8 cellular contexts compared by ENCODE assay signal in the genomic region with DNA sequence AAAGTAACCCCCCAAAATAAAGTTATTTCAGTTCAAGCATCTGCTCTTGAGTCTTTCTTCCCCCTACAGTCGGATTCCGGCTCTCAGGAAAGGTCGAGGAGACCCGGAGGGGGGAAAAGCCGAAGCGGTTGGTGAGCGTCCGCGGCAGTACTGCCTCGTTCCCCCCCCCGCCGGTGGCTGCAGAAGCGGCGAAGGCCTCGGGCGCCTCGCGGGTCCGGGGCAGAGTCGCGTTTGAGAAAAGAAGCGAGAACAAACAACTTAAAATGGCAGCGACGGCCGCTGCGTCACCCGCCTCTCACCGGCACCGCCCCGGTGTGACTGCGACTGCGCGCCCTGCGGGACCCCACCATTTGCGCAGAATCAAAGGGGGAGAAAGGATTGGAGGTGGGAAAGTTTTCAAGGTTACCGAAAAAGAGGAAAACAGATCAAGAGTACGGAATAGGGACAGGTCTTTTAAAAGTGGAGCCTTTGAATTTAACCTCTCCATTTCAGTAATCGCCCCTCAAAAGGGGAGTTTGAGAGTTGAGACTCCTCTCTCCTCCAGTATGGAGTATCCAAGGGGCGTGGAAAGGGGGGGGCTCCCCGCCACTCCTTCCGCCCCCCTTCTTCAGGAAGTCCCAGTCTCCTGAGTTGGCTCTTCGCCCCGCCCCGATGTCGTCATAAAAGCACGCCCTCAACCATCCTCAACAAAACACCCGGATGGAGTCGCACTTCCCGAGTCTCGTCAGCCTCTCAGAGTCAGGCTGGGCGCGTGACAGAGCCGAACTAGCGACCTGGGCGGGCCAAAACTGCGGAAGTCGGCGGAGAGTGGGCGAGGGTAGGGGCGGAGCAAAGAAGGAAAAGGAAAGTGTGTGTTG. TPM values are rescaled to one million over a fixed set of nuclear protein-coding genes. Genes with fewer than 3 reads are reported as not detected.
DNase-seq lines count a peak whose midpoint lies in the region; TF ChIP-seq lines count a peak whose summit lies in the region.

No MANE protein-coding gene starts in this region.

- peaks cover 47% of the 10 kb centered on the region for H3K79me2 ChIP-seq in neural progenitor cell (ENCODE audit: low read depth)

- no peaks in the 10 kb centered on the region for H3K27me3 Mint-ChIP-seq in activated naive CD4-positive, alpha-beta T cell treated with anti-CD3 and anti-CD28 coated beads for 36 hours (ENCODE audit: low read depth)
- H3K27me3 Mint-ChIP-seq in neural progenitor cell (ENCODE audit: insufficient read depth, low read depth) = peaks cover 5% of the 10 kb centered on the region

- H3K9ac ChIP-seq in neural progenitor cell (peak overlapping the region; percentile 96), stomach smooth muscle (ENCODE audit: low read length in 2 of 2) (peak overlapping the region; percentile 99)

- H3F3A ChIP-seq in neural progenitor cell (ENCODE audit: low read depth) = peaks cover 17% of the 10 kb centered on the region

- no peaks in the 10 kb centered on the region for H3K9me3 Mint-ChIP-seq in activated naive CD4-positive, alpha-beta T cell treated with anti-CD3 and anti-CD28 coated beads for 36 hours
- no peaks in the 10 kb centered on the region for H3K9me3 Mint-ChIP-seq in neural progenitor cell

- H3K4me3 Mint-ChIP-seq in activated naive CD4-positive, alpha-beta T cell treated with anti-CD3 and anti-CD28 coated beads for 36 hours = peak overlapping the region; percentile 99
- H3K4me3 Mint-ChIP-seq in neural progenitor cell = peak overlapping the region; percentile 96

- H3K4me2 ChIP-seq in neural progenitor cell = peak overlapping the region; percentile 98

- DNase-seq in GM04503 (ENCODE audit: low read depth) (peak; percentile 96), HFF-Myc (ENCODE audit: extremely low read depth, low read depth) (peak; percentile 99), MV-4-11 (lab: John Stamatoyannopoulos, UW) (peak; percentile 99), SJSA1 (ENCODE audit: low read depth in 1 of 2, low spot score in 2 of 2) (peak; percentile 99 to 100), foreskin melanocyte (peak; percentile 100), neural progenitor cell (ENCODE audit: low spot score) (peak; percentile 100)
- DNase-seq in activated naive CD4-positive, alpha-beta T cell treated with anti-CD3 and anti-CD28 coated beads for 36 hours = peak; percentile 100

- TF ChIP-seq CTCF in HFF-Myc (IDR thresholded peaks at IDR 0.05; ENCODE audit: low read depth, low read length, missing control alignments) = no peak
- no peak for TF ChIP-seq CTCF in neural progenitor cell (IDR thresholded peaks at IDR 0.05)

- H2AFZ ChIP-seq in neural progenitor cell (replicated peaks) = peak overlapping the region; percentile 94

- H3K36me3 ChIP-seq in SJSA1 (peaks cover 41% of the 10 kb centered on the region), neural progenitor cell (peaks cover 10% of the 10 kb centered on the region), stomach smooth muscle (ENCODE audit: control insufficient read depth in 2 of 2, insufficient read depth in 2 of 2, low read length in 2 of 2) (peaks cover 0 to 3% of the 10 kb centered on the region in 2 donors)

- H3K4me3 ChIP-seq in HFF-Myc (replicated peaks; ENCODE audit: low read depth, low read length) (peak overlapping the region; percentile 95), SJSA1 (peak overlapping the region; percentile 67), neural progenitor cell (peak overlapping the region; percentile 99), stomach smooth muscle (ENCODE audit: low read length in 2 of 2) (peak overlapping the region; percentile 92)

- CTCF ChIA-PET in activated naive CD4-positive, alpha-beta T cell treated with anti-CD3 and anti-CD28 coated beads for 36 hours (lab: Charles Lee) = no interaction called here

- H3K4me1 Mint-ChIP-seq in activated naive CD4-positive, alpha-beta T cell treated with anti-CD3 and anti-CD28 coated beads for 36 hours (ENCODE audit: low read depth) = peaks cover 29% of the 10 kb centered on the region
- peaks cover 41% of the 10 kb centered on the region for H3K4me1 Mint-ChIP-seq in neural progenitor cell

- H3K4me1 ChIP-seq in SJSA1 (replicated peaks) = peaks cover 16% of the 10 kb centered on the region
- peaks cover 25% of the 10 kb centered on the region for H3K4me1 ChIP-seq in neural progenitor cell
- H3K4me1 ChIP-seq in stomach smooth muscle (ENCODE audit: control insufficient read depth, insufficient read depth, low read length) = peaks cover 6% of the 10 kb centered on the region

- H3K9me3 ChIP-seq in SJSA1 (replicated peaks) (no peaks in the 10 kb centered on the region), neural progenitor cell (ENCODE audit: low read depth) (no peaks in the 10 kb centered on the region), stomach smooth muscle (ENCODE audit: control insufficient read depth in 2 of 2, low read length in 2 of 2) (no peaks in the 10 kb centered on the region)

- H3K36me3 Mint-ChIP-seq in activated naive CD4-positive, alpha-beta T cell treated with anti-CD3 and anti-CD28 coated beads for 36 hours (ENCODE audit: low read depth) = peaks cover 38% of the 10 kb centered on the region
- peaks cover 13% of the 10 kb centered on the region for H3K36me3 Mint-ChIP-seq in neural progenitor cell

- peak overlapping the region; percentile 95 for H3K27ac Mint-ChIP-seq in activated naive CD4-positive, alpha-beta T cell treated with anti-CD3 and anti-CD28 coated beads for 36 hours
- H3K27ac Mint-ChIP-seq in neural progenitor cell = peak overlapping the region; percentile 100

- H3K27ac ChIP-seq in SJSA1 = peak overlapping the region; percentile 98
- peak overlapping the region; percentile 98 for H3K27ac ChIP-seq in neural progenitor cell
- H3K27ac ChIP-seq in stomach smooth muscle (ENCODE audit: low read length) = peak overlapping the region; percentile 99

- peaks cover 45% of the 10 kb centered on the region for H4K20me1 ChIP-seq in neural progenitor cell (ENCODE audit: low read depth)

- intact Hi-C loops in activated naive CD4-positive, alpha-beta T cell treated with anti-CD3 and anti-CD28 coated beads for 36 hours (cut with micrococcal nuclease) = loop anchor here (1.0 to 2.0 kb wide), 10 partner anchors 9 to 417 kb away; a partner anchor contains a TSS

- H3K27me3 ChIP-seq in SJSA1 (replicated peaks) (no peaks in the 10 kb centered on the region), neural progenitor cell (no peaks in the 10 kb centered on the region), stomach smooth muscle (ENCODE audit: control insufficient read depth in 1 of 2, insufficient read depth in 2 of 2, low read length in 2 of 2) (no peaks in the 10 kb centered on the region)

RNA-seq across cellular contexts. Expression of a gene that starts 1.9 kb away (rescaled TPM):
- 94.4 and 124 TPM in 2 replicates for total RNA-seq in SJSA1 (2014; rRNA removed; shearing (Covaris generic))
- 100 to 1,000 TPM; 110 to 112 TPM for total RNA-seq in activated naive CD4-positive, alpha-beta T cell treated with anti-CD3 and anti-CD28 coated beads for 36 hours
- 71.5 and 82.3 TPM in 2 replicates for total RNA-seq in neural progenitor cell (ENCODE audit: low replicate concordance)

RNA-seq across cellular contexts. Expression of a gene that starts 53.9 kb away (rescaled TPM):
- 88.5 and 102 TPM in 2 replicates for total RNA-seq in SJSA1 (2014; rRNA removed; shearing (Covaris generic))
- total RNA-seq in activated naive CD4-positive, alpha-beta T cell treated with anti-CD3 and anti-CD28 coated beads for 36 hours = 10 to 100 TPM; 84.9 to 85.1 TPM
- 69.1 and 98.5 TPM in 2 replicates for total RNA-seq in neural progenitor cell (ENCODE audit: low replicate concordance)

RNA-seq across cellular contexts. Expression of a gene that starts 54.0 kb away (rescaled TPM):
- 7.5 and 10.6 TPM in 2 replicates for total RNA-seq in SJSA1 (2014; rRNA removed; shearing (Covaris generic))
- 10 to 100 TPM; 34.0 to 36.1 TPM for total RNA-seq in activated naive CD4-positive, alpha-beta T cell treated with anti-CD3 and anti-CD28 coated beads for 36 hours
- 9.6 and 12.0 TPM in 2 replicates for total RNA-seq in neural progenitor cell (ENCODE audit: low replicate concordance)

RNA-seq across cellular contexts. Expression of a gene that starts 54.1 kb away (rescaled TPM):
- total RNA-seq in SJSA1 (2014; rRNA removed; shearing (Covaris generic)) = 23.4 and 23.6 TPM in 2 replicates
- total RNA-seq in activated naive CD4-positive, alpha-beta T cell treated with anti-CD3 and anti-CD28 coated beads for 36 hours = 10 to 100 TPM; 41.5 to 44.2 TPM
- total RNA-seq in neural progenitor cell (ENCODE audit: low replicate concordance) = 31.8 and 49.9 TPM in 2 replicates

Comparison
In these comparisons a context has a peak if more than half of its experiments do, and no peak if none do; other contexts are left out.
1. Peak in every context shown above with its lines: DNase-seq, H3K4me3 ChIP-seq and H3K27ac ChIP-seq.